In the genomic region with DNA sequence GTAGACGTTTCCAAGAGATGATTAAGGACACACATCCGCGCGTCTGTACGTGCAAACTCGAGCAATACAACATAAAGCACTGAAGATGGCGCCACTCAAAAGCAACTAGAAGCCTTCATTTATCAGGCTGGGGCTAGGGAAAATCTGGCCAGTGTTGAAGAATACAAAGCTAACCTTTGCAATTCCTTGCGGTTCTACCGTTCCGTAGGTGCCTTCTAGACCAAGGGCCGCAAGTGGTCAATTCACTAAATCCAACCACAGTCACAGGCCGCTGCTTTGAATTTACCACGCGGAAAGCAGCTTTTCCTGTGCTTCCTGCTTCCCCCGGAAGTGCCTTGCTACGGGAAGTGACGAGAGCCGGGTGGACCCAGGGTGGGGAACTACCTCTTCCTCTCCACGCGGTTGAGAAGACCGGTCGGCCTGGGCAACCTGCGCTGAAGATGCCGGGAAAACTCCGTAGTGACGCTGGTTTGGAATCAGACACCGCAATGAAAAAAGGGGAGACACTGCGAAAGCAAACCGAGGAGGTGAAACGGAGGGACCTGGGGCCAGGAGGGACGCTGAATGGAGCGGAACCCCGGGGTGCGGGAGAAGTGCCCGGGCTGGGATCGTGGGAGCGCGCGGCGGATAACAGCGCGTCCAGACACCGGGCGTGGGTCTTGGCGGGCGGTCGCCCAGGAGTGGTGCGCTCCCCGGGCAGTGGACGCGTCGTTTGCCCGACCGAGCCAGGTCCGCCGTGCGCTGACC, we compare ENCODE assay signal across 1 cellular context.
TF ChIP-seq lines count a peak whose summit lies in the region.

DDX21 (plus strand) TSS at position 385 of the 747 bp plus-strand sequence; CDS start at position 441, 56 bp downstream.

TF ChIP-seq in GM12878, 131 proteins besides CTCF, POLR2A, EP300 and RAD21 (continued from another document):
- TF ChIP-seq ZNF592 (IDR thresholded peaks at IDR 0.05) (no peak), EED (IDR thresholded peaks at IDR 0.05; ENCODE audit: low read depth) (0 out of 2 replicates have a peak, but pooled peaks have one; percentile 14), BACH1 (IDR thresholded peaks at IDR 0.05; ENCODE audit: borderline replicate concordance) (peak; percentile 64; the same call in 1 of the 2 replicates), NFIC (IDR thresholded peaks at IDR 0.05; ENCODE audit: low read depth, low read length) (peak; percentile 51; the same call in 1 of the 2 replicates), CBX5 (IDR thresholded peaks at IDR 0.05; ENCODE audit: low read depth) (peak; percentile 77; the same call in 1 of the 2 replicates), IKZF2 (IDR thresholded peaks at IDR 0.05) (peak in 1 of 2 experiments; percentile 41; a peak in 1 of 4 replicates), NR2F1 (conservative IDR thresholded peaks at IDR 0.05) (no peak), EGR1 (IDR thresholded peaks at IDR 0.05; ENCODE audit: borderline replicate concordance in 1 of 2, low read depth in 2 of 2, low read length in 2 of 2) (peak in 1 of 2 experiments; percentile 56; a peak in 1 of 3 replicates), SMARCA5 (IDR thresholded peaks at IDR 0.05) (peak; percentile 63; the same call in 1 of the 2 replicates), SMAD5 (IDR thresholded peaks at IDR 0.05; ENCODE audit: low read depth) (peak; percentile 93), SREBF2 (IDR thresholded peaks at IDR 0.05; ENCODE audit: low read length) (peak; percentile 17; the same call in 1 of the 2 replicates), RAD51 (IDR thresholded peaks at IDR 0.05) (no peak), IKZF1 (conservative IDR thresholded peaks at IDR 0.05) (peak; percentile 83), RELA (IDR thresholded peaks at IDR 0.05; ENCODE audit: borderline replicate concordance, partially characterized antibody) (peak; percentile 3), SMC3 (IDR thresholded peaks at IDR 0.05; ENCODE audit: borderline replicate concordance, low read length) (peak; percentile 32; the same call in 1 of the 2 replicates), CREM (IDR thresholded peaks at IDR 0.05; ENCODE audit: low read depth) (peak; percentile 96), CBFB (IDR thresholded peaks at IDR 0.05; ENCODE audit: low read depth) (peak; percentile 83), NRF1 (conservative IDR thresholded peaks at IDR 0.05; ENCODE audit: low read depth, low read length) (no peak), E4F1 (IDR thresholded peaks at IDR 0.05; ENCODE audit: borderline replicate concordance, partially characterized antibody) (peak; percentile 89), BMI1 (IDR thresholded peaks at IDR 0.05; ENCODE audit: borderline replicate concordance) (no peak), PML (IDR thresholded peaks at IDR 0.05; ENCODE audit: low read length) (peak; percentile 97), RFX5 (IDR thresholded peaks at IDR 0.05; ENCODE audit: low read depth, low read length) (no peak), LARP7 (IDR thresholded peaks at IDR 0.05) (no peak; the same call in 1 of the 2 replicates), TAF1 (IDR thresholded peaks at IDR 0.05; ENCODE audit: borderline replicate concordance, low read depth, low read length) (peak; percentile 80; the same call in 1 of the 2 replicates), TBL1XR1 (IDR thresholded peaks at IDR 0.05; ENCODE audit: low read depth, low read length) (no peak), MTA3 (IDR thresholded peaks at IDR 0.05; ENCODE audit: borderline replicate concordance, low read length) (0 out of 2 replicates have a peak, but pooled peaks have one; percentile 54), ATF7 (IDR thresholded peaks at IDR 0.05; ENCODE audit: low read depth) (peak; percentile 69), MXI1 (IDR thresholded peaks at IDR 0.05; ENCODE audit: low read depth, low read length) (peak; percentile 99), PKNOX1 (IDR thresholded peaks at IDR 0.05) (peak; percentile 37; the same call in 1 of the 2 replicates)
- TF ChIP-seq, protein P1, sequence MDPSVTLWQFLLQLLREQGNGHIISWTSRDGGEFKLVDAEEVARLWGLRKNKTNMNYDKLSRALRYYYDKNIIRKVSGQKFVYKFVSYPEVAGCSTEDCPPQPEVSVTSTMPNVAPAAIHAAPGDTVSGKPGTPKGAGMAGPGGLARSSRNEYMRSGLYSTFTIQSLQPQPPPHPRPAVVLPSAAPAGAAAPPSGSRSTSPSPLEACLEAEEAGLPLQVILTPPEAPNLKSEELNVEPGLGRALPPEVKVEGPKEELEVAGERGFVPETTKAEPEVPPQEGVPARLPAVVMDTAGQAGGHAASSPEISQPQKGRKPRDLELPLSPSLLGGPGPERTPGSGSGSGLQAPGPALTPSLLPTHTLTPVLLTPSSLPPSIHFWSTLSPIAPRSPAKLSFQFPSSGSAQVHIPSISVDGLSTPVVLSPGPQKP (IDR thresholded peaks at IDR 0.05; ENCODE audit: low read depth, low read length): peak; percentile 39; the same call in 1 of the 2 replicates
- TF ChIP-seq, protein P2, sequence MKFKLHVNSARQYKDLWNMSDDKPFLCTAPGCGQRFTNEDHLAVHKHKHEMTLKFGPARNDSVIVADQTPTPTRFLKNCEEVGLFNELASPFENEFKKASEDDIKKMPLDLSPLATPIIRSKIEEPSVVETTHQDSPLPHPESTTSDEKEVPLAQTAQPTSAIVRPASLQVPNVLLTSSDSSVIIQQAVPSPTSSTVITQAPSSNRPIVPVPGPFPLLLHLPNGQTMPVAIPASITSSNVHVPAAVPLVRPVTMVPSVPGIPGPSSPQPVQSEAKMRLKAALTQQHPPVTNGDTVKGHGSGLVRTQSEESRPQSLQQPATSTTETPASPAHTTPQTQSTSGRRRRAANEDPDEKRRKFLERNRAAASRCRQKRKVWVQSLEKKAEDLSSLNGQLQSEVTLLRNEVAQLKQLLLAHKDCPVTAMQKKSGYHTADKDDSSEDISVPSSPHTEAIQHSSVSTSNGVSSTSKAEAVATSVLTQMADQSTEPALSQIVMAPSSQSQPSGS (IDR thresholded peaks at IDR 0.05; ENCODE audit: low read length): peak; percentile 36; the same call in 1 of the 2 replicates
- TF ChIP-seq, protein P3, sequence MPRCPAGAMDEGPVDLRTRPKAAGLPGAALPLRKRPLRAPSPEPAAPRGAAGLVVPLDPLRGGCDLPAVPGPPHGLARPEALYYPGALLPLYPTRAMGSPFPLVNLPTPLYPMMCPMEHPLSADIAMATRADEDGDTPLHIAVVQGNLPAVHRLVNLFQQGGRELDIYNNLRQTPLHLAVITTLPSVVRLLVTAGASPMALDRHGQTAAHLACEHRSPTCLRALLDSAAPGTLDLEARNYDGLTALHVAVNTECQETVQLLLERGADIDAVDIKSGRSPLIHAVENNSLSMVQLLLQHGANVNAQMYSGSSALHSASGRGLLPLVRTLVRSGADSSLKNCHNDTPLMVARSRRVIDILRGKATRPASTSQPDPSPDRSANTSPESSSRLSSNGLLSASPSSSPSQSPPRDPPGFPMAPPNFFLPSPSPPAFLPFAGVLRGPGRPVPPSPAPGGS (IDR thresholded peaks at IDR 0.05; ENCODE audit: borderline replicate concordance, insufficient read depth, low read depth, low read length, poor library complexity, severe bottlenecking): no peak
- TF ChIP-seq, protein P4, sequence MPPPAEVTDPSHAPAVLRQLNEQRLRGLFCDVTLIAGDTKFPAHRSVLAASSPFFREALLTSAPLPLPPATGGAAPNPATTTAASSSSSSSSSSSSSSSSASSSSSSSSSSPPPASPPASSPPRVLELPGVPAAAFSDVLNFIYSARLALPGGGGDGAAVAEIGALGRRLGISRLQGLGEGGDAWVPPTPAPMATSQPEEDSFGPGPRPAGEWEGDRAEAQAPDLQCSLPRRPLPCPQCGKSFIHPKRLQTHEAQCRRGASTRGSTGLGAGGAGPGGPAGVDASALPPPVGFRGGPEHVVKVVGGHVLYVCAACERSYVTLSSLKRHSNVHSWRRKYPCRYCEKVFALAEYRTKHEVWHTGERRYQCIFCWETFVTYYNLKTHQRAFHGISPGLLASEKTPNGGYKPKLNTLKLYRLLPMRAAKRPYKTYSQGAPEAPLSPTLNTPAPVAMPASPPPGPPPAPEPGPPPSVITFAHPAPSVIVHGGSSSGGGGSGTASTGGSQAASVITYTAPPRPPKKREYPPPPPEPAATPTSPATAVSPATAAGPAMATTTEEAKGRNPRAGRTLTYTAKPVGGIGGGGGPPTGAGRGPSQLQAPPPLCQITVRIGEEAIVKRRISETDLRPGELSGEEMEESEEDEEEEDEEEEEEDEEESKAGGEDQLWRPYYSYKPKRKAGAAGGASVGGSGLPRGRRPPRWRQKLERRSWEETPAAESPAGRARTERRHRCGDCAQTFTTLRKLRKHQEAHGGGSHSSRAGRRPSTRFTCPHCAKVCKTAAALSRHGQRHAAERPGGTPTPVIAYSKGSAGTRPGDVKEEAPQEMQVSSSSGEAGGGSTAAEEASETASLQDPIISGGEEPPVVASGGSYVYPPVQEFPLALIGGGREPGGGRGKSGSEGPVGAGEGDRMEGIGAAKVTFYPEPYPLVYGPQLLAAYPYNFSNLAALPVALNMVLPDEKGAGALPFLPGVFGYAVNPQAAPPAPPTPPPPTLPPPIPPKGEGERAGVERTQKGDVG (CRISPR knock-in tag; IDR thresholded peaks at IDR 0.05): no peak
- TF ChIP-seq, protein P5, sequence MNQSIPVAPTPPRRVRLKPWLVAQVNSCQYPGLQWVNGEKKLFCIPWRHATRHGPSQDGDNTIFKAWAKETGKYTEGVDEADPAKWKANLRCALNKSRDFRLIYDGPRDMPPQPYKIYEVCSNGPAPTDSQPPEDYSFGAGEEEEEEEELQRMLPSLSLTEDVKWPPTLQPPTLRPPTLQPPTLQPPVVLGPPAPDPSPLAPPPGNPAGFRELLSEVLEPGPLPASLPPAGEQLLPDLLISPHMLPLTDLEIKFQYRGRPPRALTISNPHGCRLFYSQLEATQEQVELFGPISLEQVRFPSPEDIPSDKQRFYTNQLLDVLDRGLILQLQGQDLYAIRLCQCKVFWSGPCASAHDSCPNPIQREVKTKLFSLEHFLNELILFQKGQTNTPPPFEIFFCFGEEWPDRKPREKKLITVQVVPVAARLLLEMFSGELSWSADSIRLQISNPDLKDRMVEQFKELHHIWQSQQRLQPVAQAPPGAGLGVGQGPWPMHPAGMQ (IDR thresholded peaks at IDR 0.05; ENCODE audit: borderline replicate concordance): no peak
